1 cellular context compared by ENCODE assay signal in the genomic region with DNA sequence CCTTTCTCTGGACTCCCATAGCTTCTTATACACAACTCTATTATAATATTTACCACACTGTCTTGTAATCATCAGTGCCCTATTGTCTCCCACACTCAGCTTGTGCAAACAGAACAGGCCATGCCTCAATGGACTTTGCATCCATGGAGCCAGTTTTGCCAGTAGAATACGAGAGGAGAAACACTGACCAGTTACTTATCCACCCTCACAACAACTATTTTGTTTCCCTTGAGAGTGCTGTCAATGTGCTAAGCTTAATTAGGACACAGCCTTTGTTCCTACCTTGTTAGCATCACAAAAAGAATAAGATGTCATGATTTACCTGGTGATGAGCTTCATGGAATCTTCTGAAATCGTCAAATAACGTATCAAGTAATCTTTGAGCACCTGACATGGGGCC.
TF ChIP-seq lines count a peak whose summit lies in the region.

No MANE protein-coding gene starts in this region.

TF ChIP-seq in HepG2, 621 proteins besides CTCF, POLR2A, EP300 and RAD21 (continued from another document and continues in another):
- TF ChIP-seq, protein P1, sequence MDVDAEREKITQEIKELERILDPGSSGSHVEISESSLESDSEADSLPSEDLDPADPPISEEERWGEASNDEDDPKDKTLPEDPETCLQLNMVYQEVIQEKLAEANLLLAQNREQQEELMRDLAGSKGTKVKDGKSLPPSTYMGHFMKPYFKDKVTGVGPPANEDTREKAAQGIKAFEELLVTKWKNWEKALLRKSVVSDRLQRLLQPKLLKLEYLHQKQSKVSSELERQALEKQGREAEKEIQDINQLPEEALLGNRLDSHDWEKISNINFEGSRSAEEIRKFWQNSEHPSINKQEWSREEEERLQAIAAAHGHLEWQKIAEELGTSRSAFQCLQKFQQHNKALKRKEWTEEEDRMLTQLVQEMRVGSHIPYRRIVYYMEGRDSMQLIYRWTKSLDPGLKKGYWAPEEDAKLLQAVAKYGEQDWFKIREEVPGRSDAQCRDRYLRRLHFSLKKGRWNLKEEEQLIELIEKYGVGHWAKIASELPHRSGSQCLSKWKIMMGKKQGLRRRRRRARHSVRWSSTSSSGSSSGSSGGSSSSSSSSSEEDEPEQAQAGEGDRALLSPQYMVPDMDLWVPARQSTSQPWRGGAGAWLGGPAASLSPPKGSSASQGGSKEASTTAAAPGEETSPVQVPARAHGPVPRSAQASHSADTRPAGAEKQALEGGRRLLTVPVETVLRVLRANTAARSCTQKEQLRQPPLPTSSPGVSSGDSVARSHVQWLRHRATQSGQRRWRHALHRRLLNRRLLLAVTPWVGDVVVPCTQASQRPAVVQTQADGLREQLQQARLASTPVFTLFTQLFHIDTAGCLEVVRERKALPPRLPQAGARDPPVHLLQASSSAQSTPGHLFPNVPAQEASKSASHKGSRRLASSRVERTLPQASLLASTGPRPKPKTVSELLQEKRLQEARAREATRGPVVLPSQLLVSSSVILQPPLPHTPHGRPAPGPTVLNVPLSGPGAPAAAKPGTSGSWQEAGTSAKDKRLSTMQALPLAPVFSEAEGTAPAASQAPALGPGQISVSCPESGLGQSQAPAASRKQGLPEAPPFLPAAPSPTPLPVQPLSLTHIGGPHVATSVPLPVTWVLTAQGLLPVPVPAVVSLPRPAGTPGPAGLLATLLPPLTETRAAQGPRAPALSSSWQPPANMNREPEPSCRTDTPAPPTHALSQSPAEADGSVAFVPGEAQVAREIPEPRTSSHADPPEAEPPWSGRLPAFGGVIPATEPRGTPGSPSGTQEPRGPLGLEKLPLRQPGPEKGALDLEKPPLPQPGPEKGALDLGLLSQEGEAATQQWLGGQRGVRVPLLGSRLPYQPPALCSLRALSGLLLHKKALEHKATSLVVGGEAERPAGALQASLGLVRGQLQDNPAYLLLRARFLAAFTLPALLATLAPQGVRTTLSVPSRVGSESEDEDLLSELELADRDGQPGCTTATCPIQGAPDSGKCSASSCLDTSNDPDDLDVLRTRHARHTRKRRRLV (CRISPR knock-in tag; IDR thresholded peaks at IDR 0.05), result no peak
- TF ChIP-seq HMGXB4 (CRISPR knock-in tag; IDR thresholded peaks at IDR 0.05; ENCODE audit: borderline replicate concordance in 1 of 2, low read depth in 1 of 2) (no peak), ZNF205 (CRISPR knock-in tag; IDR thresholded peaks at IDR 0.05) (peak; percentile 98), ZNF432 (CRISPR knock-in tag; IDR thresholded peaks at IDR 0.05; ENCODE audit: borderline replicate concordance) (no peak), ZNF451 (CRISPR knock-in tag; IDR thresholded peaks at IDR 0.05) (no peak), ZNF670 (CRISPR knock-in tag; IDR thresholded peaks at IDR 0.05; ENCODE audit: borderline replicate concordance) (no peak), NFRKB (IDR thresholded peaks at IDR 0.05) (no peak), RBM22 (optimal IDR thresholded peaks at IDR 0.05; ENCODE audit: low read length) (no peak), ZNF292 (CRISPR knock-in tag; IDR thresholded peaks at IDR 0.05; ENCODE audit: borderline replicate concordance, low read depth) (no peak), EEA1 (CRISPR knock-in tag; IDR thresholded peaks at IDR 0.05; ENCODE audit: borderline replicate concordance) (no peak), HINFP (CRISPR knock-in tag; IDR thresholded peaks at IDR 0.05; ENCODE audit: low read depth) (no peak), KLF16 (CRISPR knock-in tag; IDR thresholded peaks at IDR 0.05) (no peak), ZNF558 (CRISPR knock-in tag; IDR thresholded peaks at IDR 0.05; ENCODE audit: borderline replicate concordance) (no peak), ZNF550 (CRISPR knock-in tag; IDR thresholded peaks at IDR 0.05; ENCODE audit: borderline replicate concordance) (no peak), MEF2D (CRISPR knock-in tag; IDR thresholded peaks at IDR 0.05) (no peak), MYPOP (CRISPR knock-in tag; IDR thresholded peaks at IDR 0.05) (no peak), ZBTB25 (CRISPR knock-in tag; IDR thresholded peaks at IDR 0.05) (no peak), SAFB2 (CRISPR knock-in tag; IDR thresholded peaks at IDR 0.05; ENCODE audit: borderline replicate concordance, low read depth) (no peak), ZNF747 (CRISPR knock-in tag; IDR thresholded peaks at IDR 0.05; ENCODE audit: borderline replicate concordance) (no peak), ZNF382 (CRISPR knock-in tag; IDR thresholded peaks at IDR 0.05; ENCODE audit: borderline replicate concordance) (no peak), ATF7 (IDR thresholded peaks at IDR 0.05) (no peak), ATF7 (CRISPR knock-in tag; IDR thresholded peaks at IDR 0.05) (no peak), ZNF7 (CRISPR knock-in tag; IDR thresholded peaks at IDR 0.05) (no peak), MTA1 (CRISPR knock-in tag; IDR thresholded peaks at IDR 0.05; ENCODE audit: borderline replicate concordance) (no peak), TAF15 (IDR thresholded peaks at IDR 0.05; ENCODE audit: low read depth, low read length, poor library complexity, severe bottlenecking) (no peak), ZFX (CRISPR knock-in tag; IDR thresholded peaks at IDR 0.05; ENCODE audit: low read depth) (0 out of 2 replicates have a peak, but pooled peaks have one; percentile 36), ZNF512B (CRISPR knock-in tag; IDR thresholded peaks at IDR 0.05; ENCODE audit: borderline replicate concordance) (no peak), ZFP90 (CRISPR knock-in tag; IDR thresholded peaks at IDR 0.05; ENCODE audit: borderline replicate concordance) (no peak)
- TF ChIP-seq, protein P2, sequence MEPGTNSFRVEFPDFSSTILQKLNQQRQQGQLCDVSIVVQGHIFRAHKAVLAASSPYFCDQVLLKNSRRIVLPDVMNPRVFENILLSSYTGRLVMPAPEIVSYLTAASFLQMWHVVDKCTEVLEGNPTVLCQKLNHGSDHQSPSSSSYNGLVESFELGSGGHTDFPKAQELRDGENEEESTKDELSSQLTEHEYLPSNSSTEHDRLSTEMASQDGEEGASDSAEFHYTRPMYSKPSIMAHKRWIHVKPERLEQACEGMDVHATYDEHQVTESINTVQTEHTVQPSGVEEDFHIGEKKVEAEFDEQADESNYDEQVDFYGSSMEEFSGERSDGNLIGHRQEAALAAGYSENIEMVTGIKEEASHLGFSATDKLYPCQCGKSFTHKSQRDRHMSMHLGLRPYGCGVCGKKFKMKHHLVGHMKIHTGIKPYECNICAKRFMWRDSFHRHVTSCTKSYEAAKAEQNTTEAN (CRISPR knock-in tag; conservative IDR thresholded peaks at IDR 0.05), result peak; percentile 50; the same call in 1 of the 2 replicates
- TF ChIP-seq, protein P3, sequence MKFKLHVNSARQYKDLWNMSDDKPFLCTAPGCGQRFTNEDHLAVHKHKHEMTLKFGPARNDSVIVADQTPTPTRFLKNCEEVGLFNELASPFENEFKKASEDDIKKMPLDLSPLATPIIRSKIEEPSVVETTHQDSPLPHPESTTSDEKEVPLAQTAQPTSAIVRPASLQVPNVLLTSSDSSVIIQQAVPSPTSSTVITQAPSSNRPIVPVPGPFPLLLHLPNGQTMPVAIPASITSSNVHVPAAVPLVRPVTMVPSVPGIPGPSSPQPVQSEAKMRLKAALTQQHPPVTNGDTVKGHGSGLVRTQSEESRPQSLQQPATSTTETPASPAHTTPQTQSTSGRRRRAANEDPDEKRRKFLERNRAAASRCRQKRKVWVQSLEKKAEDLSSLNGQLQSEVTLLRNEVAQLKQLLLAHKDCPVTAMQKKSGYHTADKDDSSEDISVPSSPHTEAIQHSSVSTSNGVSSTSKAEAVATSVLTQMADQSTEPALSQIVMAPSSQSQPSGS (CRISPR knock-in tag; IDR thresholded peaks at IDR 0.05), result no peak
- TF ChIP-seq, protein P4, sequence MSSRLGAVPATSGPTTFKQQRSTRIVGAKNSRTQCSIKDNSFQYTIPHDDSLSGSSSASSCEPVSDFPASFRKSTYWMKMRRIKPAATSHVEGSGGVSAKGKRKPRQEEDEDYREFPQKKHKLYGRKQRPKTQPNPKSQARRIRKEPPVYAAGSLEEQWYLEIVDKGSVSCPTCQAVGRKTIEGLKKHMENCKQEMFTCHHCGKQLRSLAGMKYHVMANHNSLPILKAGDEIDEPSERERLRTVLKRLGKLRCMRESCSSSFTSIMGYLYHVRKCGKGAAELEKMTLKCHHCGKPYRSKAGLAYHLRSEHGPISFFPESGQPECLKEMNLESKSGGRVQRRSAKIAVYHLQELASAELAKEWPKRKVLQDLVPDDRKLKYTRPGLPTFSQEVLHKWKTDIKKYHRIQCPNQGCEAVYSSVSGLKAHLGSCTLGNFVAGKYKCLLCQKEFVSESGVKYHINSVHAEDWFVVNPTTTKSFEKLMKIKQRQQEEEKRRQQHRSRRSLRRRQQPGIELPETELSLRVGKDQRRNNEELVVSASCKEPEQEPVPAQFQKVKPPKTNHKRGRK (CRISPR knock-in tag; IDR thresholded peaks at IDR 0.05), result no peak
